Comparison of ENCODE assay signal across 15 cellular contexts in the genomic region with DNA sequence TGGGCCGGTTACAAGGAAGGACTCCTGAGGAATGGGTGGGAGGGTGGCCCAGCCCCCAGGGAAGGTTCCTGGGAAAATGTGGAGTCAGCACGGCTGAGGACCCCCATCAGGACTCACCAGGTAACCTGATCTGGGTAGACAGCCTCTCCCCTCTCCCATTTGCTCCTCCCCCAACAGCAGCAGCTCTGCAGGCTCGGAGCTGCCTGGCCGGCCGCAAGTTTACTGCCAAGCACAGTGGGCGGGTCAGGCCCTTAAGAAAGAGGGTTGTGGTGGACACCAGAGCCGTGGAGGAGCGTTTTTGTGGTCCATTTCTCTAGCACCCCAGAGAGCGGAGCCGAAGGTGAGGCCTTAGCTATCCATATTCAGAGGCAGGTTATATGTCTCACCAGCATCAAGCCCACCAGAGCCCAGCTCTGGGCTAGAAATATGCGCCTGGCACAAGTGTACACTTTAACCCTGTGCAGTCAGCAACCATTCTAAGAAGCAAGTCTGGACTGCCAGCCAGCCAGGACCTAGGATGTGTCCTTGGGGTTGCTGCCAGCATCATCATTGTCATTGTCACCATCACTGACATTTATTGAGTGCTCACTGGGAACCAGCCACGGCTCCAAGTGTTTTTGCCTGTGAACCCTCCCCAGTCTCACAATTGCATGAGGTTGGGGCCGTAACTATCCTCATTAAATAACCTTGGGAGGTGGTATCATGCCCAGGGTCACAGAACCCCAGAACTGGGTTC.
DNase-seq lines count a peak whose midpoint lies in the region; ATAC-seq and TF ChIP-seq lines count a peak whose summit lies in the region.
"Had no signal": no experiment of that assay in that cellular context is flagged by ENCODE, and none has a peak within 500 bp of the region (broad histone marks: within the 10 kb centered on the region; RNA-seq: fewer than 3 reads in every experiment).

No MANE protein-coding gene starts in this region.

- H3K27ac ChIP-seq in right atrium auricular region (no peak overlapping the region), endodermal cell (ENCODE audit: low read depth, low read length) (no peak overlapping the region), esophagus muscularis mucosa (replicated peaks in 1 of 4) (peak overlapping the region in 1 of 4 donors; percentile 5)
- H3K27ac ChIP-seq: BLaER1 treated with 17β-estradiol and CSF1 and Interleukin-3, amounts not matched to agents 10 nM and 100 nM had no signal

- H3K27ac Mint-ChIP-seq in endodermal cell, result no peak overlapping the region
- H3K27ac Mint-ChIP-seq in nephron, result peak overlapping the region in 2 of 3 experiments; percentile 36 to 51
- no peak overlapping the region for H3K27ac Mint-ChIP-seq in endothelial cell (ENCODE audit: unreplicated experiment)
- H3K27ac Mint-ChIP-seq: HFFc6 had no signal

- H3K36me3 Mint-ChIP-seq in endodermal cell (ENCODE audit: low read depth), result no peaks in the 10 kb centered on the region
- H3K36me3 Mint-ChIP-seq in nephron (ENCODE audit: low read depth), result no peaks in the 10 kb centered on the region
- peaks cover 6% of the 10 kb centered on the region for H3K36me3 Mint-ChIP-seq in endothelial cell (ENCODE audit: low read depth, unreplicated experiment)

- H3K9me3 Mint-ChIP-seq in endodermal cell (no peaks in the 10 kb centered on the region), nephron (no peaks in the 10 kb centered on the region), endothelial cell (ENCODE audit: unreplicated experiment) (no peaks in the 10 kb centered on the region)
- H3K9me3 Mint-ChIP-seq: HFFc6 had no signal

- TF ChIP-seq CTCF in right atrium auricular region (IDR thresholded peaks at IDR 0.05) (no peak), endodermal cell (conservative IDR thresholded peaks at IDR 0.05) (no peak), nephron (IDR thresholded peaks at IDR 0.05; ENCODE audit: unreplicated experiment in 3 of 3) (no peak), endothelial cell (IDR thresholded peaks at IDR 0.05; ENCODE audit: unreplicated experiment) (no peak), esophagus muscularis mucosa (IDR thresholded peaks at IDR 0.05) (no peak)

- ATAC-seq in Right ventricle myocardium superior (ENCODE audit: poor library complexity) (no peak), GM18520 (IDR thresholded peaks at IDR 0.05; ENCODE audit: unreplicated experiment) (no peak), HG02870 (IDR thresholded peaks at IDR 0.05; ENCODE audit: unreplicated experiment) (no peak)

- H3K4me3 ChIP-seq in right atrium auricular region (no peak overlapping the region), endodermal cell (ENCODE audit: low read length) (no peak overlapping the region), esophagus muscularis mucosa (no peak overlapping the region)
- H3K4me3 ChIP-seq: BLaER1 treated with 17β-estradiol and CSF1 and Interleukin-3, amounts not matched to agents 10 nM and 100 nM had no signal

- H3K36me3 ChIP-seq in right atrium auricular region (no peaks in the 10 kb centered on the region), endodermal cell (ENCODE audit: control insufficient read depth, insufficient read depth, low read length) (no peaks in the 10 kb centered on the region), esophagus muscularis mucosa (no peaks in the 10 kb centered on the region)
- H3K36me3 ChIP-seq: BLaER1 treated with 17β-estradiol and CSF1 and Interleukin-3, amounts not matched to agents 10 nM and 100 nM had no signal

- no peak for TF ChIP-seq EP300 in esophagus muscularis mucosa (IDR thresholded peaks at IDR 0.05)

- DNase-seq in Right ventricle myocardium superior, result peak; percentile 28
- no peak for DNase-seq in right atrium auricular region (ENCODE audit: low spot score)
- peak; percentile 79 for DNase-seq in endodermal cell
- DNase-seq in endothelial cell (ENCODE audit: low spot score), result no peak
- no peak for DNase-seq in esophagus muscularis mucosa (ENCODE audit: extremely low spot score)
- DNase-seq: HFFc6, MM.1S, NCI-H1105, NCI-H187, NCI-H2171, SW 1271 had no signal

- H3K27me3 Mint-ChIP-seq in endodermal cell (ENCODE audit: insufficient read depth), result no peaks in the 10 kb centered on the region
- peaks cover 12% of the 10 kb centered on the region for H3K27me3 Mint-ChIP-seq in nephron (ENCODE audit: low read depth)
- H3K27me3 Mint-ChIP-seq in endothelial cell (ENCODE audit: unreplicated experiment), result peaks cover 3% of the 10 kb centered on the region

- TF ChIP-seq POLR2A in esophagus muscularis mucosa (IDR thresholded peaks at IDR 0.05; ENCODE audit: low read depth), result no peak

- H3K4me1 Mint-ChIP-seq in endodermal cell (peaks cover 3% of the 10 kb centered on the region), nephron (peaks cover 40% of the 10 kb centered on the region), endothelial cell (ENCODE audit: unreplicated experiment) (peaks cover 5% of the 10 kb centered on the region)

- H3K4me1 ChIP-seq in right atrium auricular region (no peaks in the 10 kb centered on the region), endodermal cell (ENCODE audit: control insufficient read depth, insufficient read depth, low read length) (no peaks in the 10 kb centered on the region), esophagus muscularis mucosa (peaks cover 0 to 43% (median 36%) of the 10 kb centered on the region in 4 donors)
- H3K4me1 ChIP-seq: BLaER1 treated with 17β-estradiol and CSF1 and Interleukin-3, amounts not matched to agents 10 nM and 100 nM had no signal

- H3K9ac ChIP-seq in endodermal cell (ENCODE audit: extremely low read depth, low read length, poor library complexity, severe bottlenecking), result no peak overlapping the region
- H3K9ac ChIP-seq: BLaER1 treated with 17β-estradiol and CSF1 and Interleukin-3, amounts not matched to agents 10 nM and 100 nM had no signal

- intact Hi-C loops in Right ventricle myocardium superior (cut with DNase I) (no loop called here), esophagus muscularis mucosa (cut with DNase I) (no loop called here)

- H3K27me3 ChIP-seq in right atrium auricular region, result no peaks in the 10 kb centered on the region
- H3K27me3 ChIP-seq in endodermal cell (ENCODE audit: control insufficient read depth, insufficient read depth, low read length, poor library complexity, severe bottlenecking), result no peaks in the 10 kb centered on the region
- H3K27me3 ChIP-seq in esophagus muscularis mucosa, result no peaks in the 10 kb centered on the region
- H3K27me3 ChIP-seq: BLaER1 treated with 17β-estradiol and CSF1 and Interleukin-3, amounts not matched to agents 10 nM and 100 nM had no signal

- no peak overlapping the region for H3K4me3 Mint-ChIP-seq in endodermal cell
- no peak overlapping the region for H3K4me3 Mint-ChIP-seq in nephron
- no peak overlapping the region for H3K4me3 Mint-ChIP-seq in endothelial cell (ENCODE audit: unreplicated experiment)
- H3K4me3 Mint-ChIP-seq: HFFc6 had no signal

- 68 to 71% methylated on average over 9 to 13 of the region's 13 CpGs for WGBS in endodermal cell (ENCODE audit: insufficient coverage in 1 of 2, insufficient read length in 1 of 2), 2 experiments
- 76% methylated on average over 5 of the region's 13 CpGs for WGBS in esophagus muscularis mucosa

- H3K9me3 ChIP-seq in right atrium auricular region, result no peaks in the 10 kb centered on the region
- no peaks in the 10 kb centered on the region for H3K9me3 ChIP-seq in endodermal cell (ENCODE audit: control insufficient read depth, low read length)
- H3K9me3 ChIP-seq in esophagus muscularis mucosa, result no peaks in the 10 kb centered on the region
- H3K9me3 ChIP-seq: BLaER1 treated with 17β-estradiol and CSF1 and Interleukin-3, amounts not matched to agents 10 nM and 100 nM had no signal

Comparison
In these comparisons a context has a peak if more than half of its experiments do, and no peak if none do; other contexts are left out.
1. DNase-seq: peak in Right ventricle myocardium superior (single experiment) and endodermal cell (single experiment); none in right atrium auricular region (single experiment), endothelial cell (single experiment) and esophagus muscularis mucosa (single experiment).
2. H3K27ac Mint-ChIP-seq: peak in nephron (2 of 3); none in endodermal cell (single experiment) and endothelial cell (single experiment).